In genomic region chr9:108910914-108911313, GRCh38 we compare ENCODE assay signal across 1 cellular context.
TF ChIP-seq lines count a peak whose summit lies in the region.

No MANE protein-coding gene starts in this region.

TF ChIP-seq in HepG2, 621 proteins besides CTCF, POLR2A, EP300 and RAD21:
- TF ChIP-seq ZNF121 (CRISPR knock-in tag; IDR thresholded peaks at IDR 0.05) (no peak), KAT8 (CRISPR knock-in tag; IDR thresholded peaks at IDR 0.05) (no peak), MXI1 (IDR thresholded peaks at IDR 0.05; ENCODE audit: borderline replicate concordance, low read depth, low read length) (no peak), MAFG (CRISPR knock-in tag; IDR thresholded peaks at IDR 0.05) (no peak), ZNF136 (CRISPR knock-in tag; IDR thresholded peaks at IDR 0.05; ENCODE audit: low read depth) (no peak), PHB2 (IDR thresholded peaks at IDR 0.05; ENCODE audit: partially characterized antibody) (no peak), MXD4 (CRISPR knock-in tag; IDR thresholded peaks at IDR 0.05) (no peak), ZNF468 (CRISPR knock-in tag; IDR thresholded peaks at IDR 0.05) (no peak), BCL3 (CRISPR knock-in tag; IDR thresholded peaks at IDR 0.05) (no peak), HNRNPH1 (optimal IDR thresholded peaks at IDR 0.05; ENCODE audit: low read depth, low read length) (no peak), MATR3 (CRISPR knock-in tag; IDR thresholded peaks at IDR 0.05) (no peak), ZNF674 (CRISPR knock-in tag; IDR thresholded peaks at IDR 0.05; ENCODE audit: low read depth) (no peak), ZNF18 (CRISPR knock-in tag; IDR thresholded peaks at IDR 0.05; ENCODE audit: insufficient replicate concordance) (no peak), MLXIP (CRISPR knock-in tag; IDR thresholded peaks at IDR 0.05; ENCODE audit: borderline replicate concordance) (no peak), ZNF75D (CRISPR knock-in tag; IDR thresholded peaks at IDR 0.05; ENCODE audit: borderline replicate concordance) (no peak), ZNF33A (CRISPR knock-in tag; IDR thresholded peaks at IDR 0.05; ENCODE audit: borderline replicate concordance) (no peak)
